ENCODE assay signal across 8 cellular contexts in the genomic region with DNA sequence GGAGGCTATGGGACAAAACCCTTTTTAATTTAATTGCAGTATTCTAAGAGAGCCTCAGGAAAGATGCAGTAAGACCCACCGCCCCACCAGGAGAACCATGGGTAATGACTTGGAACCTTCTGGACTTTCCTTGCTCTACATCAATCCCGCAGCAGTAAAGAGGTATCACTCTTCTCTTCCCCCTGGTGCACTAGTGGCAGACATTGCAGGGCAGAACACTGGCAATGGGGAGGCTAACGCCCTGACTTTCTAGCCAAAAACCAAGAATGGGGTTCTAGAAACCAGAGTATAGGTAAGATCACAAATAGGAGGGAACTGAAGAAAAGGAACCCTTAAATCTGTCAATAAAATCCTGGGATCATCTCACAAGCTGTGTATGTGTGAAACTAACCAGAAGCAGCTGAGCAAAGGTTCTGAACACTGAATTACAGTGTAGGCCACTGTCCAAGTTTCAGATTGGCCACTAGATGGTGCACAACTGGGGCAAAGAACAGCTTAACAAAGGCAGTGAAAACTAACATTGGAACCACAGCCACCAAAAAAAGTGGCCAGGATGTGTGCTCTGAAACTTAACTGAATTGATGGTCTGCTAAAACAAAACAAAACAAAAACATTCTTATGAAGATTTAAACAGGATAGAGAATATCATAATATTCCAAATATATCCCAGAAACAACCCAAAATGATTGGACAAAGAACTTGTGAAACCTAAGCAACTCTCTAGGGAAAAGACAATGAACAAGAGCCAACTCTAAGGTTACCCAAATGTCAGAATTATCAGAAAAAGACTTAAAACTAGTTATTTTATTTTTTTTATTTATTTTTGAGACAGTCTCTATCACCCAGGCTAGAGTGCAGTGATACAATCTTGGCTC. TPM values are rescaled to one million over a fixed set of nuclear protein-coding genes. Genes with fewer than 3 reads are reported as not detected.
DNase-seq lines count a peak whose midpoint lies in the region; ATAC-seq, FAIRE-seq and TF ChIP-seq lines count a peak whose summit lies in the region.

No MANE protein-coding gene starts in this region.

- no peaks in the 10 kb centered on the region for H3K4me1 Mint-ChIP-seq in activated naive CD4-positive, alpha-beta T cell treated with anti-CD3 and anti-CD28 coated beads for 36 hours (ENCODE audit: low read depth)
- H3K4me1 Mint-ChIP-seq in mesothelial cell of epicardium: no peaks in the 10 kb centered on the region

- no peaks in the 10 kb centered on the region for H3K9me1 ChIP-seq in keratinocyte (ENCODE audit: control insufficient read depth, extremely low read depth, insufficient read depth, low read length)

- H3K27me3 ChIP-seq in adipocyte (replicated peaks; ENCODE audit: control insufficient read depth, insufficient read depth, low read length) (no peaks in the 10 kb centered on the region), keratinocyte (ENCODE audit: control insufficient read depth, extremely low read depth, insufficient read depth, low read length) (no peaks in the 10 kb centered on the region), testis (no peaks in the 10 kb centered on the region)

- TF ChIP-seq CTCF in keratinocyte (optimal IDR thresholded peaks at IDR 0.05 in 1 of 3, IDR thresholded peaks at IDR 0.05 in 1 of 3, conservative IDR thresholded peaks at IDR 0.05 in 1 of 3; ENCODE audit: extremely low read depth in 1 of 3, insufficient read depth in 2 of 3, low read length in 3 of 3): peak; percentile 81 to 84 (median 82)
- TF ChIP-seq CTCF in testis (IDR thresholded peaks at IDR 0.05): peak in 2 of 3 experiments; percentile 39 to 54
- no peak for TF ChIP-seq CTCF in mesothelial cell of epicardium (IDR thresholded peaks at IDR 0.05; ENCODE audit: unreplicated experiment)

- H4K20me1 ChIP-seq in keratinocyte (ENCODE audit: control insufficient read depth, extremely low read depth, insufficient read depth, low read length): no peaks in the 10 kb centered on the region

- H3K4me1 ChIP-seq in adipocyte (ENCODE audit: control insufficient read depth, insufficient read depth, low read length): peaks cover 6% of the 10 kb centered on the region
- peaks cover 17% of the 10 kb centered on the region for H3K4me1 ChIP-seq in keratinocyte (ENCODE audit: control insufficient read depth, extremely low read depth, insufficient read depth, low read length)
- no peaks in the 10 kb centered on the region for H3K4me1 ChIP-seq in testis

- H3K9me3 ChIP-seq in adipocyte (ENCODE audit: control insufficient read depth, low read length): peaks cover 23% of the 10 kb centered on the region
- no peaks in the 10 kb centered on the region for H3K9me3 ChIP-seq in keratinocyte (ENCODE audit: control insufficient read depth, low read depth, low read length)
- no peaks in the 10 kb centered on the region for H3K9me3 ChIP-seq in testis

- dilution Hi-C loops in keratinocyte (cut with MboI; ENCODE audit: extremely low pct_ligation_motif_present, low sequenced_read_pairs): no loop called here

- no peak overlapping the region for H3K4me3 ChIP-seq in adipocyte (ENCODE audit: low read length)
- no peak overlapping the region for H3K4me3 ChIP-seq in keratinocyte (ENCODE audit: control insufficient read depth in 2 of 3, extremely low read depth in 1 of 3, insufficient read depth in 2 of 3, low read depth in 1 of 3, low read length in 3 of 3)
- no peak overlapping the region for H3K4me3 ChIP-seq in testis

- H3K36me3 ChIP-seq in adipocyte (ENCODE audit: control insufficient read depth, insufficient read depth, low read length, severe bottlenecking) (peaks cover 29% of the 10 kb centered on the region), keratinocyte (ENCODE audit: control insufficient read depth in 2 of 2, extremely low read depth in 1 of 2, insufficient read depth in 2 of 2, low read length in 2 of 2) (no peaks in the 10 kb centered on the region), testis (ENCODE audit: low read depth, missing control alignments) (no peaks in the 10 kb centered on the region)

- FAIRE-seq in keratinocyte (lab: Jason Lieb, UNC): peak; percentile 98

- no peak overlapping the region for H3K4me3 Mint-ChIP-seq in activated naive CD4-positive, alpha-beta T cell treated with anti-CD3 and anti-CD28 coated beads for 36 hours
- no peak overlapping the region for H3K4me3 Mint-ChIP-seq in mesothelial cell of epicardium

- H3K9ac ChIP-seq in adipocyte (ENCODE audit: low read length): no peak overlapping the region
- no peak overlapping the region for H3K9ac ChIP-seq in keratinocyte (ENCODE audit: control insufficient read depth, extremely low read depth, insufficient read depth, low read length)

- no peak overlapping the region for H2AFZ ChIP-seq in keratinocyte (ENCODE audit: control insufficient read depth, low read length)

- peaks cover 11% of the 10 kb centered on the region for H3K36me3 Mint-ChIP-seq in activated naive CD4-positive, alpha-beta T cell treated with anti-CD3 and anti-CD28 coated beads for 36 hours (ENCODE audit: low read depth)
- H3K36me3 Mint-ChIP-seq in mesothelial cell of epicardium: peaks cover 67% of the 10 kb centered on the region

- peak; percentile 56 for ATAC-seq in HG02852 (IDR thresholded peaks at IDR 0.05; ENCODE audit: unreplicated experiment)

- H3K27ac ChIP-seq in keratinocyte (ENCODE audit: control insufficient read depth, insufficient read depth, low read length) (no peak overlapping the region), testis (no peak overlapping the region)

- no peak for TF ChIP-seq POLR2A in testis (IDR thresholded peaks at IDR 0.05)

- H3K79me2 ChIP-seq in keratinocyte (ENCODE audit: control insufficient read depth, insufficient read depth, low read length): no peaks in the 10 kb centered on the region

- no peaks in the 10 kb centered on the region for H3K27me3 Mint-ChIP-seq in activated naive CD4-positive, alpha-beta T cell treated with anti-CD3 and anti-CD28 coated beads for 36 hours (ENCODE audit: low read depth)
- H3K27me3 Mint-ChIP-seq in mesothelial cell of epicardium (ENCODE audit: low read depth): no peaks in the 10 kb centered on the region

- H3K27ac Mint-ChIP-seq in activated naive CD4-positive, alpha-beta T cell treated with anti-CD3 and anti-CD28 coated beads for 36 hours: no peak overlapping the region
- no peak overlapping the region for H3K27ac Mint-ChIP-seq in mesothelial cell of epicardium

- no peak overlapping the region for H3K4me2 ChIP-seq in keratinocyte (ENCODE audit: control insufficient read depth, extremely low read depth, insufficient read depth, low read depth, low read length)

- intact Hi-C loops in activated naive CD4-positive, alpha-beta T cell treated with anti-CD3 and anti-CD28 coated beads for 36 hours (cut with micrococcal nuclease): loop anchor here (1.0 to 10.0 kb wide), 3 partner anchors 191 to 714 kb away; no protein-coding TSS in a partner anchor
- intact Hi-C loops in testis (cut with DNase I; ENCODE audit: low total_unique reads): no loop called here

- CTCF ChIA-PET in activated naive CD4-positive, alpha-beta T cell treated with anti-CD3 and anti-CD28 coated beads for 36 hours (lab: Charles Lee): interaction anchor here (0.6 to 1.5 kb wide), 12 partner anchors 13 to 714 kb away, joined by 3 to 5 read pairs (median 4); partner anchors contain the start of gene ZFYVE16

- WGBS in testis, 2 donors: 88 to 94% methylated on average over 3 of the region's 3 CpGs

- peak; percentile 60 for DNase-seq in activated naive CD4-positive, alpha-beta T cell treated with anti-CD3 and anti-CD28 coated beads for 36 hours
- no peak for DNase-seq in activated naive CD4-positive, alpha-beta T cell treated with Interleukin-2 at 50 U/mL for 16 hours
- DNase-seq in NOMO-1 treated with dmso at 0.1 percent for 144 hours (lab: John Stamatoyannopoulos, UW; ENCODE audit: unreplicated experiment) (peak; percentile 16), adipocyte (ENCODE audit: low read depth) (peak; percentile 70), keratinocyte (ENCODE audit: low read depth, low spot score) (no peak), testis (peak; percentile 32), mesothelial cell of epicardium (ENCODE audit: low spot score in 2 of 2, unreplicated experiment in 2 of 2) (no peak)

- peaks cover 13% of the 10 kb centered on the region for H3K9me3 Mint-ChIP-seq in activated naive CD4-positive, alpha-beta T cell treated with anti-CD3 and anti-CD28 coated beads for 36 hours
- H3K9me3 Mint-ChIP-seq in mesothelial cell of epicardium: peaks cover 48% of the 10 kb centered on the region

RNA-seq across cellular contexts. Expression of gene FAM151B, which starts 6.6 kb away (rescaled TPM):
- under 1 TPM; 0.15 to 0.36 TPM for total RNA-seq in activated naive CD4-positive, alpha-beta T cell treated with anti-CD3 and anti-CD28 coated beads for 36 hours
- polyA plus RNA-seq in keratinocyte: 0.80 to 1.0 TPM (median 0.83 TPM) in 3 replicates
- polyA plus RNA-seq in keratinocyte (2011; ENCODE audit: low read depth): 1.6 TPM
- 0.52 and 0.88 TPM in 2 replicates for polyA plus RNA-seq in keratinocyte (2011; cell fraction: cytosol; rRNA removed)
- 0.77 and 0.99 TPM in 2 replicates for polyA plus RNA-seq in keratinocyte (2011; cell fraction: nucleus; rRNA removed)
- polyA plus RNA-seq in keratinocyte (2012; ENCODE audit: low replicate concordance): 0.61 and 1.4 TPM in 2 replicates
- polyA minus RNA-seq in keratinocyte: 1.1 to 1.2 TPM in 2 of 3 replicates, not detected in the other
- polyA minus RNA-seq in keratinocyte (2011; cell fraction: cytosol; rRNA and poly(A)+ RNA removed): not detected
- 1.1 and 3.7 TPM in 2 replicates for polyA minus RNA-seq in keratinocyte (2011; cell fraction: nucleus; rRNA and poly(A)+ RNA removed)
- total RNA-seq in testis: 1 to 10 TPM; 2.8 to 5.0 TPM
- polyA plus RNA-seq in testis (ENCODE audit: insufficient read depth, low read depth, low replicate concordance): 2.8 TPM
- total RNA-seq in mesothelial cell of epicardium: 1.5 to 2.3 TPM (median 1.9 TPM) in 3 replicates

Comparison
In these comparisons a context has a peak if more than half of its experiments do, and no peak if none do; other contexts are left out.
1. DNase-seq: peak in activated naive CD4-positive, alpha-beta T cell treated with anti-CD3 and anti-CD28 coated beads for 36 hours (single experiment), NOMO-1 treated with dmso at 0.1 percent for 144 hours (single experiment), adipocyte (single experiment) and testis (single experiment); none in activated naive CD4-positive, alpha-beta T cell treated with Interleukin-2 at 50 U/mL for 16 hours (single experiment), keratinocyte (single experiment) and mesothelial cell of epicardium (0 of 2).